In the genomic region with DNA sequence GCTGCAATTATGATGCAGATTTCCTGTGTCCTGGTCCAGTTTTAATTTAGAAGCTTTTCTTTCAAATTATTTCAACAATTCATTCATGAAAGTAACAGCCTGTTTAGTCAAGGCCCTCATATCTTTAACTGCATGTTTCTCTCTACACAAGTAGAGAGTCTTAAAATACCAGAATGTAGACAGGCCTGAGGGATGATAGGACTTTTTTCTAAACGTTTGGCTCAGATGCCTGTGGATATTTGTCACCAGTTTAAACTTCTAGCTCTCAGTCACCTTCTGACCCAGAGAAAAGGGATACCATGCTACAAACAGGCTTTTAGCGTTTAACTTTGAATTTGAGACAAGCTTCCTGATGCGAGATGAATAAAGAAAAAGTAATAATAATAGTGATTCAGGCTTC, we compare ENCODE assay signal across 1 cellular context.
TF ChIP-seq lines count a peak whose summit lies in the region.

No MANE protein-coding gene starts in this region.

TF ChIP-seq in WTC11, 78 proteins besides CTCF, POLR2A, EP300 and RAD21 (continued from another document):
- TF ChIP-seq ATF6 (CRISPR knock-in tag; IDR thresholded peaks at IDR 0.05) (no peak), ATF2 (CRISPR knock-in tag; IDR thresholded peaks at IDR 0.05; ENCODE audit: borderline replicate concordance, low read depth) (no peak), ZNF416 (CRISPR knock-in tag; IDR thresholded peaks at IDR 0.05) (no peak), NFE2L1 (CRISPR knock-in tag; IDR thresholded peaks at IDR 0.05) (no peak), MYBL2 (CRISPR knock-in tag; IDR thresholded peaks at IDR 0.05) (no peak), RELA (CRISPR knock-in tag; IDR thresholded peaks at IDR 0.05; ENCODE audit: borderline replicate concordance) (no peak), MLX (CRISPR knock-in tag; IDR thresholded peaks at IDR 0.05) (no peak), SMAD4 (CRISPR knock-in tag; IDR thresholded peaks at IDR 0.05) (no peak), PRRX2 (CRISPR knock-in tag; IDR thresholded peaks at IDR 0.05) (no peak), IRF1 (CRISPR knock-in tag; IDR thresholded peaks at IDR 0.05) (no peak), IRF2 (CRISPR knock-in tag; IDR thresholded peaks at IDR 0.05; ENCODE audit: borderline replicate concordance, low read depth) (no peak)
- TF ChIP-seq, protein P1, sequence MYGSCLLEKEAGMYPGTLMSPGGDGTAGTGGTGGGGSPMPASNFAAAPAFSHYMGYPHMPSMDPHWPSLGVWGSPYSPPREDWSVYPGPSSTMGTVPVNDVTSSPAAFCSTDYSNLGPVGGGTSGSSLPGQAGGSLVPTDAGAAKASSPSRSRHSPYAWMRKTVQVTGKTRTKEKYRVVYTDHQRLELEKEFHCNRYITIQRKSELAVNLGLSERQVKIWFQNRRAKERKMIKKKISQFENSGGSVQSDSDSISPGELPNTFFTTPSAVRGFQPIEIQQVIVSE (CRISPR knock-in tag; IDR thresholded peaks at IDR 0.05; ENCODE audit: borderline replicate concordance) = no peak
TF ChIP-seq in WTC11: peak in this region for 0.
